Comparison of ENCODE assay signal across 9 cellular contexts in genomic region chr7:95104739-95105138, GRCh38.
DNase-seq lines count a peak whose midpoint lies in the region; ATAC-seq and TF ChIP-seq lines count a peak whose summit lies in the region.
"Had no signal": no experiment of that assay in that cellular context is flagged by ENCODE, and none has a peak within 500 bp of the region (broad histone marks: within the 10 kb centered on the region; RNA-seq: fewer than 3 reads in every experiment).

No MANE protein-coding gene starts in this region.

- no peaks in the 10 kb centered on the region for H3K36me3 ChIP-seq in hepatocyte (replicated peaks; ENCODE audit: insufficient read depth, low read depth)
- H3K36me3 ChIP-seq in CD4-positive, alpha-beta memory T cell (ENCODE audit: insufficient read depth, low read length): no peaks in the 10 kb centered on the region
- H3K36me3 ChIP-seq: neutrophil had no signal

- peaks cover 4% of the 10 kb centered on the region for H3K4me1 ChIP-seq in hepatocyte (ENCODE audit: insufficient read depth)
- H3K4me1 ChIP-seq in CD4-positive, alpha-beta memory T cell (ENCODE audit: insufficient read depth, low read length): no peaks in the 10 kb centered on the region

- no peak for TF ChIP-seq CTCF in hepatocyte (IDR thresholded peaks at IDR 0.05; ENCODE audit: poor library complexity)

- no peaks in the 10 kb centered on the region for H3K9me3 ChIP-seq in hepatocyte (ENCODE audit: low read depth)
- H3K9me3 ChIP-seq in CD4-positive, alpha-beta memory T cell (ENCODE audit: control insufficient read depth in 1 of 2, low read length in 2 of 2): no peaks in the 10 kb centered on the region
- H3K9me3 ChIP-seq: neutrophil had no signal

- H3K4me3 Mint-ChIP-seq in CD4-positive, alpha-beta memory T cell: no peak overlapping the region

- no peaks in the 10 kb centered on the region for H3K27me3 Mint-ChIP-seq in CD4-positive, alpha-beta memory T cell

- no peak for ATAC-seq in HG02623 (IDR thresholded peaks at IDR 0.05; ENCODE audit: unreplicated experiment)

- POLR2A ChIA-PET in CD4-positive, alpha-beta memory T cell (lab: Charles Lee; ENCODE audit: partially characterized antibody): no interaction called here

- H3K9me3 Mint-ChIP-seq in CD4-positive, alpha-beta memory T cell: peaks cover 0 to 2% (median 0%) of the 10 kb centered on the region in 8 donors

- H3K27ac Mint-ChIP-seq in CD4-positive, alpha-beta memory T cell: no peak overlapping the region

- H3K79me2 ChIP-seq in hepatocyte: peaks cover 5% of the 10 kb centered on the region

- no peak overlapping the region for H2AFZ ChIP-seq in hepatocyte

- no peaks in the 10 kb centered on the region for H3K27me3 ChIP-seq in hepatocyte
- H3K27me3 ChIP-seq in CD4-positive, alpha-beta memory T cell (ENCODE audit: insufficient read depth, low read length): no peaks in the 10 kb centered on the region
- H3K27me3 ChIP-seq: neutrophil had no signal

- H3K9me2 ChIP-seq in hepatocyte (replicated peaks; ENCODE audit: insufficient read depth): no peaks in the 10 kb centered on the region

- intact Hi-C loops in CD4-positive, alpha-beta memory T cell (cut with micrococcal nuclease): no loop called here

- H4K20me1 ChIP-seq in hepatocyte (ENCODE audit: insufficient read depth, poor library complexity, severe bottlenecking): no peaks in the 10 kb centered on the region

- CTCF ChIA-PET in CD4-positive, alpha-beta memory T cell (lab: Charles Lee; ENCODE audit: partially characterized antibody): interaction anchor here (0.9 kb wide), 1 partner anchor 654 kb away, joined by 3 read pairs; no protein-coding TSS in a partner anchor

- H3K36me3 Mint-ChIP-seq in CD4-positive, alpha-beta memory T cell: no peaks in the 10 kb centered on the region

- no peaks in the 10 kb centered on the region for H3K4me1 Mint-ChIP-seq in CD4-positive, alpha-beta memory T cell

- H3K4me3 ChIP-seq in hepatocyte: no peak overlapping the region
- no peak overlapping the region for H3K4me3 ChIP-seq in CD4-positive, alpha-beta memory T cell (ENCODE audit: low read length in 2 of 2)

- H3K4me2 ChIP-seq in hepatocyte: peak overlapping the region; percentile 41

- DNase-seq in HT1080 (ENCODE audit: low read depth) (peak; percentile 85), amniotic epithelial cell (ENCODE audit: low read depth) (peak; percentile 64), hepatocyte (ENCODE audit: low spot score) (peak; percentile 76), substantia nigra (lab: John Stamatoyannopoulos, UW) (peak in 2 of 49 donors; percentile 6 to 7)
- DNase-seq in CD4-positive, alpha-beta memory T cell: no peak
- DNase-seq in activated effector memory CD4-positive, alpha-beta T cell treated with Interleukin-2 at 50 U/mL for 16 hours: no peak
- DNase-seq: T-helper 2 cell had no signal

- WGBS in hepatocyte (ENCODE audit: low lambda C conversion rate, missing lambda C conversion rate): 48% methylated on average over 1 of the region's 1 CpG

- H3K27ac ChIP-seq in hepatocyte (peak overlapping the region; percentile 73), substantia nigra (ENCODE audit: low read depth, low read length, poor library complexity, severe bottlenecking) (peak overlapping the region; percentile 2)
- H3K27ac ChIP-seq in CD4-positive, alpha-beta memory T cell (ENCODE audit: low read depth, low read length): no peak overlapping the region
- H3K27ac ChIP-seq: neutrophil had no signal

Comparison
In these comparisons a context has a peak if more than half of its experiments do, and no peak if none do; other contexts are left out.
1. DNase-seq: peak in HT1080 (single experiment), amniotic epithelial cell (single experiment) and hepatocyte (single experiment); none in CD4-positive, alpha-beta memory T cell (0 of 5) and activated effector memory CD4-positive, alpha-beta T cell treated with Interleukin-2 at 50 U/mL for 16 hours (single experiment).